In genomic region chr1:193270996-193271395, GRCh38 we compare ENCODE assay signal across 9 cellular contexts.
DNase-seq lines count a peak whose midpoint lies in the region; ATAC-seq lines count a peak whose summit lies in the region.
"Had no signal": no experiment of that assay in that cellular context is flagged by ENCODE, and none has a peak within 500 bp of the region (broad histone marks: within the 10 kb centered on the region; RNA-seq: fewer than 3 reads in every experiment).

No MANE protein-coding gene starts in this region.

- H3K4me1 Mint-ChIP-seq in memory B cell = peaks cover 8% of the 10 kb centered on the region

- H3K27ac Mint-ChIP-seq in memory B cell = no peak overlapping the region

- DNase-seq in memory B cell (ENCODE audit: low spot score in 2 of 2) (no peak), NCI-H82 treated with DMSO at 0.1 percent for 48 hours (lab: John Stamatoyannopoulos, UW; ENCODE audit: unreplicated experiment) (no peak), NCI-H748 (lab: John Stamatoyannopoulos, UW; ENCODE audit: unreplicated experiment) (no peak), NOMO-1 treated with dmso at 0.1 percent for 144 hours (lab: John Stamatoyannopoulos, UW; ENCODE audit: unreplicated experiment) (no peak)
- no peak for DNase-seq in activated effector memory CD4-positive, alpha-beta T cell treated with Interleukin-2 at 50 U/mL for 16 hours
- DNase-seq: SIG-M5 had no signal

- peaks cover 2% of the 10 kb centered on the region for H3K27me3 Mint-ChIP-seq in memory B cell

- no peak overlapping the region for H3K4me3 Mint-ChIP-seq in memory B cell

- ATAC-seq in GM18868 (IDR thresholded peaks at IDR 0.05; ENCODE audit: unreplicated experiment) = peak; percentile 97
- peak; percentile 77 for ATAC-seq in HG02571 (IDR thresholded peaks at IDR 0.05; ENCODE audit: unreplicated experiment)
- peak; percentile 99 for ATAC-seq in HG03565 (IDR thresholded peaks at IDR 0.05; ENCODE audit: unreplicated experiment)
- peak; percentile 52 for ATAC-seq in memory B cell (ENCODE audit: low read depth)

- H3K36me3 Mint-ChIP-seq in memory B cell = peaks cover 13% of the 10 kb centered on the region

- peaks cover 8% of the 10 kb centered on the region for H3K9me3 Mint-ChIP-seq in memory B cell
